Comparison of ENCODE assay signal across 8 cellular contexts in the genomic region with DNA sequence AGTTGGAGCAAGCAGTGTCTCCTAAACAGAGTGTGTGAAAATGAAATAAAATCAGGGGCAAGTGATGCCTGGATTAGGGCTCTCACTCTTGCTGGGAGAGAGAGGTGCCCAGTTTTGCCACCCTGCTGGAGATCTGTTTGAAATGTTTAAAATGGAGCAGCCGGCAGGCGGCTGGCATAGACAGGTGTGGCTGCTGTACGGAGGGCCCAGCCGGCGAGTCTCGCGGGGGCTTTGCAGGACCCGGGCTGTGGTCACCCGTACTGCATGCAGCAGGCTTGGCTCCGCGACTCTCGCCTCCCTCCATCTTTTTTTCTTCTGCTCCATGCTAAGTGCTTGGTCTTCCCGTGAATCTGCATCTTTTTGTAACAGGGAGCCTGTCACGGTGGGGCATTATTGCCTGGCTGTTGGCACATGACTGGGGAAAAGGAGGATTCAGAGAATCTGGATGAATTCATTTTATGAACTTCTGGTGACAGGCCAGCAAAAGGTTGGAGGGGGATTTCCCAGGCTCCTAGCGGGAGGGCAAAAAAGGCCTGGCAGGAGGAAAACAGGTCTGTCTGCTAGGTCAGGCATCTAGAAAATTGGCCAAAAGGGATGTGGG. TPM values are rescaled to one million over a fixed set of nuclear protein-coding genes. Genes with fewer than 3 reads are reported as not detected.
A peak's percentile ranks its signal among the peaks of the same experiment; 100 is the strongest.
DNase-seq lines count a peak whose midpoint lies in the region; ATAC-seq and TF ChIP-seq lines count a peak whose summit lies in the region.

No MANE protein-coding gene starts in this region.

- peak overlapping the region; percentile 76 for H3K4me3 Mint-ChIP-seq in activated naive CD8-positive, alpha-beta T cell

- ATAC-seq in HG02642 (IDR thresholded peaks at IDR 0.05; ENCODE audit: poor library complexity, unreplicated experiment), result no peak

- no peaks in the 10 kb centered on the region for H3K9me3 Mint-ChIP-seq in activated naive CD8-positive, alpha-beta T cell (ENCODE audit: low read depth)

- H3K27me3 ChIP-seq in cardiac muscle cell (no peaks in the 10 kb centered on the region), iPS-15b (ENCODE audit: control insufficient read depth, insufficient read depth, low read length) (peaks cover 4% of the 10 kb centered on the region)

- peaks cover 4% of the 10 kb centered on the region for H3K27me3 Mint-ChIP-seq in activated naive CD8-positive, alpha-beta T cell

- H3K27ac Mint-ChIP-seq in activated naive CD8-positive, alpha-beta T cell, result peak overlapping the region; percentile 30

- DNase-seq in cardiac muscle cell (ENCODE audit: low read depth in 1 of 2, low spot score in 1 of 2), result peak; percentile 18 to 29
- no peak for DNase-seq in cardiac septum (ENCODE audit: low spot score)
- no peak for DNase-seq in T-helper 9 cell
- no peak for DNase-seq in stimulated activated naive CD4-positive, alpha-beta T cell treated with Interleukin-2 at 50 U/mL for 16 hours (lab: John Stamatoyannopoulos, UW)

- H3K4me3 ChIP-seq in cardiac muscle cell (peak overlapping the region; percentile 77), iPS-15b (ENCODE audit: low read depth, low read length) (peak overlapping the region; percentile 82), skin epidermis (peak overlapping the region; percentile 60 to 92 (median 74))

- no peak for TF ChIP-seq CTCF in cardiac muscle cell (IDR thresholded peaks at IDR 0.05; ENCODE audit: low read depth, low read length)

- H3K27ac ChIP-seq in cardiac muscle cell (no peak overlapping the region), skin epidermis (peak overlapping the region in 12 of 21 experiments; percentile 1 to 91 (median 86))

- intact Hi-C loops in cardiac septum (cut with DNase I), result no loop called here

- no peak overlapping the region for H3K9ac ChIP-seq in iPS-15b (ENCODE audit: low read depth, low read length)

- H3K36me3 ChIP-seq in cardiac muscle cell, result no peaks in the 10 kb centered on the region
- no peaks in the 10 kb centered on the region for H3K36me3 ChIP-seq in iPS-15b (ENCODE audit: control insufficient read depth, insufficient read depth, low read length)

- no peaks in the 10 kb centered on the region for H3K36me3 Mint-ChIP-seq in activated naive CD8-positive, alpha-beta T cell

- H3K4me1 Mint-ChIP-seq in activated naive CD8-positive, alpha-beta T cell (ENCODE audit: low read depth), result peaks cover 10% of the 10 kb centered on the region

- H3K9me3 ChIP-seq in cardiac muscle cell (ENCODE audit: low read depth) (no peaks in the 10 kb centered on the region), iPS-15b (ENCODE audit: control insufficient read depth, insufficient read depth, low read length) (no peaks in the 10 kb centered on the region)

- H3K4me1 ChIP-seq in cardiac muscle cell (ENCODE audit: low read depth), result peaks cover 39% of the 10 kb centered on the region
- peaks cover 16% of the 10 kb centered on the region for H3K4me1 ChIP-seq in iPS-15b (ENCODE audit: control insufficient read depth, insufficient read depth, low read length)

RNA-seq across cellular contexts. Expression of a gene that starts 1.8 kb away (rescaled TPM):
- total RNA-seq in cardiac muscle cell (43.2 and 58.7 TPM in 2 replicates), cardiac septum (31.3 TPM)
- 45.3 and 47.7 TPM in 2 replicates for polyA plus RNA-seq in cardiac muscle cell

RNA-seq across cellular contexts. Expression of a gene that starts 15.7 kb away (rescaled TPM):
- 26.9 and 51.1 TPM in 2 replicates for total RNA-seq in cardiac muscle cell
- polyA plus RNA-seq in cardiac muscle cell, result 46.3 and 58.0 TPM in 2 replicates
- 48.8 TPM for total RNA-seq in cardiac septum

Comparison
In these comparisons a context has a peak if more than half of its experiments do, and no peak if none do; other contexts are left out.
1. DNase-seq: peak in cardiac muscle cell (2 of 2); none in cardiac septum (single experiment), T-helper 9 cell (single experiment) and stimulated activated naive CD4-positive, alpha-beta T cell treated with Interleukin-2 at 50 U/mL for 16 hours (single experiment).
2. Peak in every context shown above with its lines, with median percentiles within 50 percentile points of each other: H3K4me3 ChIP-seq.